Comparison of ENCODE assay signal across 9 cellular contexts in the genomic region with DNA sequence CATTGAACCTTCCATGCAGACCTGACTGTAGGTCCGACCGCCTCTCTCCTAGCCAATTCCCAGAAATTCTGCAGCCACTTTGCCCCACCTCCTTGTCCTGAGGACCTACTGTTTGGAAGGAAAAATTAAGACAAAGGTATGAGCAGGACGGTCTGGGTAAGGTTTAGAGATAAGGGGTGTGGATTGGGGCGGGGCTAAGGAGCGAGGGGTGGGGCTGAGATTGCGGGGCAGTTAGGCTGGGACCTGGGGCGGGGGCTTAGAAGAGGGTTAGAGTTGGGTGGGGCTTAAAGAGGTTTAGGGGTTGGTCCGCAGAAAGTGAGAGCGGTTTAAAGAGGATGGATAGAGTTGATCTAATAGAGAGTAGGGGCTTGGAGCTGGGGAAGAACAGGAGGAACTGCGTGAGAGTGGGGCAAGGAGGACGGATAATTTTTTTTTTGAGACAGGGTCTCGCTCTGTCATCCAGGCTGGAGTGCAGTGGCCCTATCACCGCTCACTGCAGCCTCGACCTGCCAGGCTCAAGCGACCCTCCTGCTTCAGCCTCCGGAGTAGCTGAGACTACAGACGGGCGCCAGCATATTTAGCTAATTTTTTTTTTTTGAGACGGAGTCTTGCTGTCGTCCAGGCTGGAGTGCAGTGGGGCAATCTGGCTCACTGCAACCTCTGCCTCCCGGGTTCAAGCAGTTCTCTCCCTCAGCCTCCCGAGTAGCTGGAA. TPM values are rescaled to one million over a fixed set of nuclear protein-coding genes. Genes with fewer than 3 reads are reported as not detected.
DNase-seq lines count a peak whose midpoint lies in the region; ATAC-seq and TF ChIP-seq lines count a peak whose summit lies in the region.
"Had no signal": no experiment of that assay in that cellular context is flagged by ENCODE, and none has a peak within 500 bp of the region (broad histone marks: within the 10 kb centered on the region; RNA-seq: fewer than 3 reads in every experiment).

No MANE protein-coding gene starts in this region.

- H3K4me1 ChIP-seq in thoracic aorta (ENCODE audit: control insufficient read depth in 1 of 2, low read depth in 2 of 2): peaks cover 17 to 36% of the 10 kb centered on the region in 2 donors
- H3K4me1 ChIP-seq in tibial artery: peaks cover 3 to 51% (median 34%) of the 10 kb centered on the region in 4 donors
- H3K4me1 ChIP-seq: BE2C had no signal

- peaks cover 11 to 16% of the 10 kb centered on the region in 2 donors for H3K36me3 Mint-ChIP-seq in activated T-cell treated with anti-CD3 and anti-CD28 coated beads, Interleukin-2, amount 50 U/mL, for 72 hours (ENCODE audit: insufficient read depth in 2 of 2)
- peaks cover 38% of the 10 kb centered on the region for H3K36me3 Mint-ChIP-seq in activated CD4-positive, alpha-beta memory T cell treated with anti-CD3 and anti-CD28 coated beads, Interleukin-2, amount 10 ng/mL, durations not matched to agents 7 days and 5 days (ENCODE audit: low read depth)
- H3K36me3 Mint-ChIP-seq in immature natural killer cell: peaks cover 0 to 4% (median 0%) of the 10 kb centered on the region in 3 donors

- intact Hi-C loops in tibial artery (cut with DNase I; ENCODE audit: low total_unique reads): no loop called here

- H3K27ac ChIP-seq in thoracic aorta: peak overlapping the region in 1 of 2 donors; percentile 94
- H3K27ac ChIP-seq in tibial artery: peak overlapping the region in 1 of 2 donors; percentile 95

- H3K36me3 ChIP-seq in thoracic aorta (no peaks in the 10 kb centered on the region), tibial artery (peaks cover 0 to 14% (median 0%) of the 10 kb centered on the region in 3 donors)

- ATAC-seq in activated T-cell treated with anti-CD3 and anti-CD28 coated beads, Interleukin-2, amount 50 U/mL, for 72 hours (replicated peaks in 1 of 2): no peak
- ATAC-seq in thoracic aorta (ENCODE audit: insufficient number of reproducible peaks, low FRiP score, low read depth): no peak

- no peak overlapping the region for H3K27ac Mint-ChIP-seq in activated T-cell treated with anti-CD3 and anti-CD28 coated beads, Interleukin-2, amount 50 U/mL, for 72 hours
- peak overlapping the region; percentile 26 for H3K27ac Mint-ChIP-seq in activated CD4-positive, alpha-beta memory T cell treated with anti-CD3 and anti-CD28 coated beads, Interleukin-2, amount 10 ng/mL, durations not matched to agents 7 days and 5 days
- peak overlapping the region in 3 of 6 donors; percentile 24 to 73 (median 64) for H3K27ac Mint-ChIP-seq in immature natural killer cell

- H3K4me3 ChIP-seq in thoracic aorta (peak overlapping the region; percentile 88), tibial artery (no peak overlapping the region)

- H3K4me1 Mint-ChIP-seq in activated T-cell treated with anti-CD3 and anti-CD28 coated beads, Interleukin-2, amount 50 U/mL, for 72 hours (ENCODE audit: low read depth): peaks cover 55% of the 10 kb centered on the region
- H3K4me1 Mint-ChIP-seq in activated CD4-positive, alpha-beta memory T cell treated with anti-CD3 and anti-CD28 coated beads, Interleukin-2, amount 10 ng/mL, durations not matched to agents 7 days and 5 days: peaks cover 54% of the 10 kb centered on the region
- H3K4me1 Mint-ChIP-seq in immature natural killer cell: peaks cover 54 to 64% of the 10 kb centered on the region in 2 donors

- in situ Hi-C loops in GM13976 (cut with MboI; ENCODE audit: low sequenced_read_pairs, unreplicated experiment): no loop called here

- H3K27me3 ChIP-seq in thoracic aorta (replicated peaks; ENCODE audit: insufficient read depth) (no peaks in the 10 kb centered on the region), tibial artery (no peaks in the 10 kb centered on the region)
- H3K27me3 ChIP-seq: BE2C had no signal

- DNase-seq in activated T-cell treated with anti-CD3 and anti-CD28 coated beads, Interleukin-2, amount 50 U/mL, for 72 hours: no peak
- DNase-seq in activated T-cell treated with anti-CD3 and anti-CD28 coated beads for 4 hours (no peak), immature natural killer cell (no peak), thoracic aorta (ENCODE audit: low spot score) (no peak), GM13976 (ENCODE audit: low spot score) (no peak), occipital lobe (lab: John Stamatoyannopoulos, UW) (no peak), tibial artery (no peak)
- DNase-seq in activated CD4-positive, alpha-beta memory T cell treated with anti-CD3 and anti-CD28 coated beads, Interleukin-2, amount 10 ng/mL, durations not matched to agents 7 days and 5 days: no peak

- no peaks in the 10 kb centered on the region for H3K9me3 Mint-ChIP-seq in activated T-cell treated with anti-CD3 and anti-CD28 coated beads, Interleukin-2, amount 50 U/mL, for 72 hours
- no peaks in the 10 kb centered on the region for H3K9me3 Mint-ChIP-seq in activated CD4-positive, alpha-beta memory T cell treated with anti-CD3 and anti-CD28 coated beads, Interleukin-2, amount 10 ng/mL, durations not matched to agents 7 days and 5 days
- H3K9me3 Mint-ChIP-seq in immature natural killer cell: peaks cover 0 to 2% (median 0%) of the 10 kb centered on the region in 6 donors

- CTCF ChIA-PET in activated CD4-positive, alpha-beta memory T cell treated with anti-CD3 and anti-CD28 coated beads, Interleukin-2, amount 10 ng/mL, durations not matched to agents 7 days and 5 days (lab: Charles Lee): interaction anchor here (0.6 to 2.8 kb wide), 5 partner anchors 16 to 142 kb away, joined by 3 to 19 read pairs (median 3); partner anchors contain the start of gene ISOC2

- TF ChIP-seq CTCF in thoracic aorta (IDR thresholded peaks at IDR 0.05) (no peak), GM13976 (IDR thresholded peaks at IDR 0.05; ENCODE audit: borderline replicate concordance, control extremely low read depth, extremely low read depth, insufficient read depth, missing control alignments) (no peak), tibial artery (IDR thresholded peaks at IDR 0.05) (no peak)

- H3K9me3 ChIP-seq in thoracic aorta (no peaks in the 10 kb centered on the region), tibial artery (no peaks in the 10 kb centered on the region)
- H3K9me3 ChIP-seq: BE2C had no signal

- no peaks in the 10 kb centered on the region for H3K27me3 Mint-ChIP-seq in activated T-cell treated with anti-CD3 and anti-CD28 coated beads, Interleukin-2, amount 50 U/mL, for 72 hours (ENCODE audit: low read depth)
- H3K27me3 Mint-ChIP-seq in activated CD4-positive, alpha-beta memory T cell treated with anti-CD3 and anti-CD28 coated beads, Interleukin-2, amount 10 ng/mL, durations not matched to agents 7 days and 5 days: no peaks in the 10 kb centered on the region
- H3K27me3 Mint-ChIP-seq in immature natural killer cell (ENCODE audit: low read depth in 3 of 3): peaks cover 9 to 16% (median 14%) of the 10 kb centered on the region in 3 donors

- POLR2A ChIA-PET in activated CD4-positive, alpha-beta memory T cell treated with anti-CD3 and anti-CD28 coated beads, Interleukin-2, amount 10 ng/mL, durations not matched to agents 7 days and 5 days (lab: Charles Lee): interaction anchor here (1.0 to 4.3 kb wide), 5 partner anchors 21 to 196 kb away, joined by 3 to 53 read pairs (median 5); partner anchors contain the start of genes U2AF2, UBE2S, ZNF579 and ZNF784

- peak overlapping the region; percentile 50 to 86 for H3K4me3 Mint-ChIP-seq in activated T-cell treated with anti-CD3 and anti-CD28 coated beads, Interleukin-2, amount 50 U/mL, for 72 hours
- peak overlapping the region; percentile 40 for H3K4me3 Mint-ChIP-seq in activated CD4-positive, alpha-beta memory T cell treated with anti-CD3 and anti-CD28 coated beads, Interleukin-2, amount 10 ng/mL, durations not matched to agents 7 days and 5 days
- H3K4me3 Mint-ChIP-seq in immature natural killer cell: peak overlapping the region; percentile 63 to 94 (median 74)

RNA-seq across cellular contexts. Expression of gene ZNF865, which starts 1.7 kb away (rescaled TPM):
- total RNA-seq in activated T-cell treated with anti-CD3 and anti-CD28 coated beads, Interleukin-2, amount 50 U/mL, for 72 hours: 10 to 100 TPM; 12.9 to 13.2 TPM
- total RNA-seq in activated CD4-positive, alpha-beta memory T cell treated with anti-CD3 and anti-CD28 coated beads, Interleukin-2, amount 10 ng/mL, durations not matched to agents 7 days and 5 days: 10 to 100 TPM; 15.3 to 15.4 TPM
- polyA plus RNA-seq in immature natural killer cell: under 1 TPM in 2 of 3 donors, not detected in 1; 0.08 to 0.18 TPM
- total RNA-seq in thoracic aorta (10 to 100 TPM; 11.9 to 14.5 TPM), occipital lobe (1.2 TPM)

RNA-seq across cellular contexts. Expression of gene ZNF524, which starts 3.6 kb away (rescaled TPM):
- 10 to 100 TPM; 26.2 to 32.3 TPM for total RNA-seq in activated T-cell treated with anti-CD3 and anti-CD28 coated beads, Interleukin-2, amount 50 U/mL, for 72 hours
- total RNA-seq in activated CD4-positive, alpha-beta memory T cell treated with anti-CD3 and anti-CD28 coated beads, Interleukin-2, amount 10 ng/mL, durations not matched to agents 7 days and 5 days: 10 to 100 TPM; 35.4 to 37.3 TPM
- polyA plus RNA-seq in immature natural killer cell: 10 to 100 TPM; 23.9 to 36.4 (median 31.7) TPM
- total RNA-seq in thoracic aorta (10 to 100 TPM; 21.7 to 26.4 TPM), occipital lobe (2.8 TPM)

RNA-seq across cellular contexts. Expression of gene FIZ1, which starts 4.4 kb away (rescaled TPM):
- 10 to 100 TPM; 16.2 to 17.3 TPM for total RNA-seq in activated T-cell treated with anti-CD3 and anti-CD28 coated beads, Interleukin-2, amount 50 U/mL, for 72 hours
- 10 to 100 TPM; 10.9 to 11.7 TPM for total RNA-seq in activated CD4-positive, alpha-beta memory T cell treated with anti-CD3 and anti-CD28 coated beads, Interleukin-2, amount 10 ng/mL, durations not matched to agents 7 days and 5 days
- polyA plus RNA-seq in immature natural killer cell: 1 to 10 TPM in 2 of 3 donors, under 1 TPM in 1; 0.63 to 1.7 (median 1.0) TPM
- 10 to 100 TPM in 1 of 2 donors, 1 to 10 TPM in 1; 9.5 to 17.3 TPM for total RNA-seq in thoracic aorta
- 4.1 TPM for total RNA-seq in occipital lobe

RNA-seq across cellular contexts. Expression of gene ZNF784, which starts 20.6 kb away (rescaled TPM):
- 1 to 10 TPM; 4.3 to 6.9 TPM for total RNA-seq in activated T-cell treated with anti-CD3 and anti-CD28 coated beads, Interleukin-2, amount 50 U/mL, for 72 hours
- total RNA-seq in activated CD4-positive, alpha-beta memory T cell treated with anti-CD3 and anti-CD28 coated beads, Interleukin-2, amount 10 ng/mL, durations not matched to agents 7 days and 5 days: 1 to 10 TPM; 6.4 to 7.4 TPM
- polyA plus RNA-seq in immature natural killer cell: under 1 TPM; 0.59 to 0.78 (median 0.62) TPM
- total RNA-seq in thoracic aorta: 10 to 100 TPM in 1 of 2 donors, 1 to 10 TPM in 1; 8.5 to 13.0 TPM
- 5.1 TPM for total RNA-seq in occipital lobe

RNA-seq across cellular contexts. Expression of gene ZNF579, which starts 23.1 kb away (rescaled TPM):
- 1 to 10 TPM; 9.3 to 9.4 TPM for total RNA-seq in activated T-cell treated with anti-CD3 and anti-CD28 coated beads, Interleukin-2, amount 50 U/mL, for 72 hours
- 1 to 10 TPM; 6.4 to 6.6 TPM for total RNA-seq in activated CD4-positive, alpha-beta memory T cell treated with anti-CD3 and anti-CD28 coated beads, Interleukin-2, amount 10 ng/mL, durations not matched to agents 7 days and 5 days
- polyA plus RNA-seq in immature natural killer cell: under 1 TPM in 2 of 3 donors, not detected in 1; 0.19 to 0.64 TPM
- total RNA-seq in thoracic aorta (1 to 10 TPM; 2.4 to 3.9 TPM), occipital lobe (4.2 TPM)
